Comparison of ENCODE assay signal across 2 cellular contexts in genomic region chr3:194384569-194385001, GRCh38.
TF ChIP-seq lines count a peak whose summit lies in the region.

No MANE protein-coding gene starts in this region.

TF ChIP-seq in HEK293, 187 proteins besides CTCF, POLR2A, EP300 and RAD21:
- no peak for TF ChIP-seq ZNF391 (tag by site-specific recombination; IDR thresholded peaks at IDR 0.05; ENCODE audit: borderline replicate concordance, low read depth)
- TF ChIP-seq ZNF645 (tag by site-specific recombination; IDR thresholded peaks at IDR 0.05) = no peak
- TF ChIP-seq ZNF18 (tag by site-specific recombination; IDR thresholded peaks at IDR 0.05) = no peak
- no peak for TF ChIP-seq ZNF76 (tag by site-specific recombination; IDR thresholded peaks at IDR 0.05; ENCODE audit: borderline replicate concordance, low read depth)
- TF ChIP-seq GFI1B (tag by site-specific recombination; IDR thresholded peaks at IDR 0.05) = no peak
- peak; percentile 57 for TF ChIP-seq ZNF341 (tag by site-specific recombination; IDR thresholded peaks at IDR 0.05; ENCODE audit: low read depth)
TF ChIP-seq in HEK293: peak in this region for 1.

TF ChIP-seq in H1, 55 proteins besides CTCF, POLR2A, EP300 and RAD21:
- TF ChIP-seq JUN (IDR thresholded peaks at IDR 0.05; ENCODE audit: low read depth, low read length) (no peak), TCF12 (IDR thresholded peaks at IDR 0.05; ENCODE audit: low read depth, low read length) (no peak), ATF3 (IDR thresholded peaks at IDR 0.05; ENCODE audit: insufficient read depth, low read depth, low read length) (no peak), E2F6 (IDR thresholded peaks at IDR 0.05) (no peak), TAF1 (IDR thresholded peaks at IDR 0.05; ENCODE audit: low read depth, low read length) (no peak), GTF2F1 (IDR thresholded peaks at IDR 0.05; ENCODE audit: borderline replicate concordance, low read depth, low read length) (no peak), EZH2 (IDR thresholded peaks at IDR 0.05; ENCODE audit: low read depth, low read length, severe bottlenecking) (no peak)
